1 cellular context compared by ENCODE assay signal in genomic region chr18:2571200-2572143, GRCh38.
TF ChIP-seq lines count a peak whose summit lies in the region.

Gene METTL4 (minus strand): TSS chr18:2571505. CDS start chr18:2567216, 4,289 bp downstream.
Gene NDC80 (plus strand): TSS chr18:2571557. CDS start chr18:2572986, 1,429 bp downstream.

TF ChIP-seq in GM12878, 131 proteins besides CTCF, POLR2A, EP300 and RAD21 (continued from another document and continues in another):
- TF ChIP-seq ZNF592 (IDR thresholded peaks at IDR 0.05) (no peak), ZBTB40 (IDR thresholded peaks at IDR 0.05; ENCODE audit: borderline replicate concordance) (peak; percentile 58; the same call in 1 of the 2 replicates), CUX1 (IDR thresholded peaks at IDR 0.05; ENCODE audit: insufficient replicate concordance, low read depth, low read length) (no peak), SREBF1 (IDR thresholded peaks at IDR 0.05; ENCODE audit: low read length) (peak; percentile 8; the same call in 1 of the 2 replicates), SPI1 (IDR thresholded peaks at IDR 0.05; ENCODE audit: borderline replicate concordance, insufficient read depth, low read depth, low read length) (no peak), RELB (IDR thresholded peaks at IDR 0.05; ENCODE audit: low read depth) (peak; percentile 60), CREM (IDR thresholded peaks at IDR 0.05; ENCODE audit: low read depth) (peak; percentile 100), CHD4 (IDR thresholded peaks at IDR 0.05) (no peak), HCFC1 (IDR thresholded peaks at IDR 0.05; ENCODE audit: low read length) (peak; percentile 83), WRNIP1 (IDR thresholded peaks at IDR 0.05; ENCODE audit: borderline replicate concordance, low read depth, low read length) (no peak), ZNF274 (IDR thresholded peaks at IDR 0.05; ENCODE audit: insufficient read depth, insufficient read length) (no peak), CEBPZ (IDR thresholded peaks at IDR 0.05; ENCODE audit: low read depth, low read length) (no peak), TCF7 (IDR thresholded peaks at IDR 0.05; ENCODE audit: borderline replicate concordance) (no peak), SMAD5 (IDR thresholded peaks at IDR 0.05; ENCODE audit: low read depth) (no peak; the same call in none of the 2 replicates), YY1 (IDR thresholded peaks at IDR 0.05; ENCODE audit: low read depth, low read length) (peak; percentile 100), ASH2L (IDR thresholded peaks at IDR 0.05; ENCODE audit: borderline replicate concordance, low read depth) (0 out of 2 replicates have a peak, but pooled peaks have one; percentile 28), CBFB (IDR thresholded peaks at IDR 0.05; ENCODE audit: low read depth) (peak; percentile 68), PBX3 (IDR thresholded peaks at IDR 0.05; ENCODE audit: insufficient replicate concordance, low read depth, low read length) (no peak), ATF2 (IDR thresholded peaks at IDR 0.05; ENCODE audit: low read length) (peak; percentile 71; the same call in 1 of the 2 replicates), KLF5 (IDR thresholded peaks at IDR 0.05; ENCODE audit: partially characterized antibody) (peak; percentile 38), MTA3 (IDR thresholded peaks at IDR 0.05; ENCODE audit: borderline replicate concordance, low read length) (no peak), HSF1 (IDR thresholded peaks at IDR 0.05; ENCODE audit: low read depth, low read length) (no peak), ATF3 (IDR thresholded peaks at IDR 0.05; ENCODE audit: borderline replicate concordance, extremely low read depth, low read depth, low read length) (peak; percentile 85; the same call in 1 of the 2 replicates), IRF3 (IDR thresholded peaks at IDR 0.05) (no peak)
